In genomic region chr19:7513809-7514642, GRCh38 we compare ENCODE assay signal across 15 cellular contexts. TPM values are rescaled to one million over a fixed set of nuclear protein-coding genes. Genes with fewer than 3 reads are reported as not detected.
A peak's percentile ranks its signal among the peaks of the same experiment; 100 is the strongest.
DNase-seq lines count a peak whose midpoint lies in the region; ATAC-seq, FAIRE-seq and TF ChIP-seq lines count a peak whose summit lies in the region.
"Had no signal": no experiment of that assay in that cellular context is flagged by ENCODE, and none has a peak within 500 bp of the region (broad histone marks: within the 10 kb centered on the region; RNA-seq: fewer than 3 reads in every experiment).

No MANE protein-coding gene starts in this region.

- peaks cover 8% of the 10 kb centered on the region for H3K36me3 Mint-ChIP-seq in Caco-2 (ENCODE audit: insufficient read depth, unreplicated experiment)
- no peaks in the 10 kb centered on the region for H3K36me3 Mint-ChIP-seq in T-cell
- H3K36me3 Mint-ChIP-seq in immature natural killer cell, result no peaks in the 10 kb centered on the region
- peaks cover 8% of the 10 kb centered on the region for H3K36me3 Mint-ChIP-seq in stimulated activated effector memory CD8-positive, alpha-beta T cell treated with anti-CD3 and anti-CD28 coated beads, Interleukin-12 subunit alpha, Interleukin-12 subunit beta, amount 100 ng/mL, for 72 hours
- H3K36me3 Mint-ChIP-seq: activated naive CD8-positive, alpha-beta T cell treated with anti-CD3 and anti-CD28 coated beads, Interleukin-2, amount 10 ng/mL, durations not matched to agents 7 days and 5 days had no signal

- no peak for FAIRE-seq in GM19239 (lab: Jason Lieb, UNC)

- H3K9me3 ChIP-seq in Caco-2, result no peaks in the 10 kb centered on the region
- H3K9me3 ChIP-seq: BE2C had no signal

- ATAC-seq in T-cell (replicated peaks in 1 of 4), result no peak
- ATAC-seq in stimulated activated effector memory CD8-positive, alpha-beta T cell treated with anti-CD3 and anti-CD28 coated beads, Interleukin-12 subunit alpha, Interleukin-12 subunit beta, amount 100 ng/mL, for 72 hours, result no peak

- peaks cover 1% of the 10 kb centered on the region; the same call in 1 of the 2 replicates for H3K36me3 ChIP-seq in Caco-2 (ENCODE audit: control insufficient read depth, insufficient read depth, low read length)
- H3K36me3 ChIP-seq: BE2C had no signal

- intact Hi-C loops in Caco-2 (cut with micrococcal nuclease; ENCODE audit: unreplicated experiment), result loop anchor here (10.0 kb wide), 1 partner anchor 119 kb away; no protein-coding TSS in a partner anchor

- POLR2A ChIA-PET in Caco-2 (lab: Charles Lee), result no interaction called here
- POLR2A ChIA-PET in T-cell (lab: Charles Lee), result no interaction called here

- no peaks in the 10 kb centered on the region for H3K9me3 Mint-ChIP-seq in Caco-2 (ENCODE audit: unreplicated experiment)
- H3K9me3 Mint-ChIP-seq in T-cell, result no peaks in the 10 kb centered on the region
- no peaks in the 10 kb centered on the region for H3K9me3 Mint-ChIP-seq in immature natural killer cell
- no peaks in the 10 kb centered on the region for H3K9me3 Mint-ChIP-seq in stimulated activated effector memory CD8-positive, alpha-beta T cell treated with anti-CD3 and anti-CD28 coated beads, Interleukin-12 subunit alpha, Interleukin-12 subunit beta, amount 100 ng/mL, for 72 hours
- H3K9me3 Mint-ChIP-seq: activated naive CD8-positive, alpha-beta T cell treated with anti-CD3 and anti-CD28 coated beads, Interleukin-2, amount 10 ng/mL, durations not matched to agents 7 days and 5 days; T-helper 2 cell treated with Interferon-gamma antibody and Interleukin-4, amounts not matched to agents 5 μg/mL and 100 μg/mL, for 36 hours had no signal

- no peak overlapping the region for H3K4me3 ChIP-seq in Caco-2 (ENCODE audit: low read depth, low read length)

- H3K27me3 Mint-ChIP-seq in Caco-2 (ENCODE audit: insufficient read depth, unreplicated experiment), result no peaks in the 10 kb centered on the region
- peaks cover 5 to 34% of the 10 kb centered on the region in 2 donors for H3K27me3 Mint-ChIP-seq in T-cell
- H3K27me3 Mint-ChIP-seq in immature natural killer cell (ENCODE audit: low read depth in 3 of 3), result peaks cover 3 to 18% (median 4%) of the 10 kb centered on the region in 3 donors

- H3K27ac Mint-ChIP-seq in Caco-2 (ENCODE audit: unreplicated experiment), result peak overlapping the region; percentile 40
- no peak overlapping the region for H3K27ac Mint-ChIP-seq in T-cell
- peak overlapping the region in 2 of 6 donors; percentile 24 to 64 for H3K27ac Mint-ChIP-seq in immature natural killer cell
- H3K27ac Mint-ChIP-seq in stimulated activated effector memory CD8-positive, alpha-beta T cell treated with anti-CD3 and anti-CD28 coated beads, Interleukin-12 subunit alpha, Interleukin-12 subunit beta, amount 100 ng/mL, for 72 hours, result no peak overlapping the region
- H3K27ac Mint-ChIP-seq: activated naive CD8-positive, alpha-beta T cell treated with anti-CD3 and anti-CD28 coated beads, Interleukin-2, amount 10 ng/mL, durations not matched to agents 7 days and 5 days; T-helper 2 cell treated with Interferon-gamma antibody and Interleukin-4, amounts not matched to agents 5 μg/mL and 100 μg/mL, for 36 hours had no signal

- H3K4me3 Mint-ChIP-seq in Caco-2 (ENCODE audit: unreplicated experiment) (no peak overlapping the region), T-cell (peak overlapping the region in 2 of 3 donors; percentile 29 to 86), immature natural killer cell (peak overlapping the region; percentile 10 to 51 (median 22))
- peak overlapping the region; percentile 75 for H3K4me3 Mint-ChIP-seq in stimulated activated effector memory CD8-positive, alpha-beta T cell treated with anti-CD3 and anti-CD28 coated beads, Interleukin-12 subunit alpha, Interleukin-12 subunit beta, amount 100 ng/mL, for 72 hours
- H3K4me3 Mint-ChIP-seq: activated naive CD8-positive, alpha-beta T cell treated with anti-CD3 and anti-CD28 coated beads, Interleukin-2, amount 10 ng/mL, durations not matched to agents 7 days and 5 days had no signal

- H3K27me3 ChIP-seq in Caco-2 (replicated peaks; ENCODE audit: control insufficient read depth, insufficient read depth, low read length), result no peaks in the 10 kb centered on the region
- H3K27me3 ChIP-seq: BE2C had no signal

- H3K4me1 ChIP-seq in Caco-2, result peaks cover 5% of the 10 kb centered on the region; the same call in 1 of the 2 replicates

- DNase-seq in Caco-2 (no peak), T-cell (no peak), immature natural killer cell (no peak), GM19239 (ENCODE audit: insufficient read length, low spot score) (no peak), NCI-H1048 (lab: John Stamatoyannopoulos, UW) (no peak)
- DNase-seq in stimulated activated effector memory CD8-positive, alpha-beta T cell treated with anti-CD3 and anti-CD28 coated beads, Interleukin-12 subunit alpha, Interleukin-12 subunit beta, amount 100 ng/mL, for 72 hours (ENCODE audit: low spot score in 2 of 2), result no peak
- DNase-seq in activated naive CD4-positive, alpha-beta T cell treated with Interleukin-2 at 50 U/mL for 16 hours, result no peak
- DNase-seq: activated CD8-positive, alpha-beta memory T cell treated with anti-CD3 and anti-CD28 coated beads, Interleukin-2, amount 50 U/mL, for 48 hours; activated naive CD8-positive, alpha-beta T cell treated with anti-CD3 and anti-CD28 coated beads, Interleukin-2, amount 10 ng/mL, durations not matched to agents 7 days and 5 days; BE2C; caudate nucleus; MM.1S; NCI-H187 treated with DMSO at 0.1 percent for 48 hours; SHP77 treated with DMSO at 0.1 percent for 48 hours had no signal

- CTCF ChIA-PET in Caco-2 (lab: Charles Lee) (no interaction called here), T-cell (lab: Charles Lee) (no interaction called here)

- H3K4me1 Mint-ChIP-seq in Caco-2 (ENCODE audit: low read depth, unreplicated experiment) (peaks cover 8% of the 10 kb centered on the region), T-cell (peaks cover 9 to 21% (median 17%) of the 10 kb centered on the region in 3 donors), immature natural killer cell (peaks cover 20 to 21% of the 10 kb centered on the region in 2 donors)
- H3K4me1 Mint-ChIP-seq in stimulated activated effector memory CD8-positive, alpha-beta T cell treated with anti-CD3 and anti-CD28 coated beads, Interleukin-12 subunit alpha, Interleukin-12 subunit beta, amount 100 ng/mL, for 72 hours, result peaks cover 30% of the 10 kb centered on the region

- no peak for TF ChIP-seq CTCF in Caco-2 (IDR thresholded peaks at IDR 0.05; ENCODE audit: insufficient read depth in 1 of 2, low read depth in 1 of 2, low read length in 1 of 2, severe bottlenecking in 1 of 2, unreplicated experiment in 1 of 2)

- BruUV-seq in Caco-2 (replicated peaks; lab: Mats Ljungman, UMichigan), result no TSS peak

RNA-seq across cellular contexts. Expression of gene ZNF358, which starts 1.9 kb away (rescaled TPM):
- total RNA-seq in Caco-2 (2022) (29.4 TPM in 2 replicates), T-cell (10 to 100 TPM in 1 of 5 donors, 1 to 10 TPM in 4; 4.3 to 10.3 (median 8.5) TPM)
- polyA plus RNA-seq in immature natural killer cell, result 1 to 10 TPM; 1.3 to 3.1 (median 1.8) TPM

RNA-seq across cellular contexts. Expression of gene MCOLN1, which starts 8.4 kb away (rescaled TPM):
- 16.1 and 16.2 TPM in 2 replicates for total RNA-seq in Caco-2 (2022)
- 10 to 100 TPM; 13.0 to 16.7 (median 15.3) TPM for total RNA-seq in T-cell
- polyA plus RNA-seq in immature natural killer cell, result 10 to 100 TPM in 1 of 3 donors, 1 to 10 TPM in 2; 6.6 to 17.1 (median 9.5) TPM

RNA-seq across cellular contexts. Expression of gene PNPLA6, which starts 21.5 kb away (rescaled TPM):
- total RNA-seq in Caco-2 (2022) (67.6 and 79.2 TPM in 2 replicates), T-cell (100 to 1,000 TPM in 3 of 5 donors, 10 to 100 TPM in 2; 88.4 to 158 (median 125) TPM)
- polyA plus RNA-seq in immature natural killer cell, result 10 to 100 TPM in 1 of 3 donors, 1 to 10 TPM in 2; 4.9 to 17.5 (median 9.8) TPM

RNA-seq across cellular contexts. Expression of gene PEX11G, which starts 25.2 kb away (rescaled TPM):
- total RNA-seq in Caco-2 (2022) (3.9 TPM in 2 replicates), T-cell (1 to 10 TPM in 1 of 5 donors, under 1 TPM in 3, not detected in 1; 0.35 to 1.1 (median 0.67) TPM)
- polyA plus RNA-seq in immature natural killer cell, result 1 to 10 TPM in 2 of 3 donors, under 1 TPM in 1; 0.21 to 2.8 (median 1.2) TPM
